Comparison of ENCODE assay signal across 31 cellular contexts in the genomic region with DNA sequence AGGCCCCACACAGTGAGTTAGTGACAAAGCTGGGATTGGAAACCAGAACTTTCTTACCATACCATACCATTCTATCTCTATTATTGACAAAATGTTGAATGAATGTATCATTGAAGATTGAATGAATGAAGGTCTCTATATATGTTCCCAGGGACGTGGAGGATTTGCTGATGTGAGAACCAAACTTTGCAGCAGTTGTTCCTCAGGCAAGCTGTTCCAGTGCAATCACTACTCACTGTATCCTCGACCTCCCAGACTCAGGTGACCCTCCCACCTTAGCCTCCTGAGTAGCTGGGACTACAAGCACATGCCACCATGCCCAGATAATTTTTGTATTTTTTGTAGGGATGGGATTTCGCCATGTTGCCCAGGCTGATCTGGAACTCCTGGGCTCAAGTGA. TPM values are rescaled to one million over a fixed set of nuclear protein-coding genes. Genes with fewer than 3 reads are reported as not detected.
"Had no signal": no experiment of that assay in that cellular context is flagged by ENCODE, and none has a peak within 500 bp of the region (broad histone marks: within the 10 kb centered on the region; RNA-seq: fewer than 3 reads in every experiment).

No MANE protein-coding gene starts in this region.

- H3K36me3 ChIP-seq: adrenal gland, esophagus squamous epithelium had no signal

- H3K9me3 Mint-ChIP-seq: activated CD4-positive, alpha-beta memory T cell treated with anti-CD3 and anti-CD28 coated beads for 36 hours; activated CD4-positive, alpha-beta T cell treated with anti-CD3 and anti-CD28 coated beads, Interleukin-2, amount 10 ng/mL, durations not matched to agents 24 days and 14 days; activated naive CD4-positive, alpha-beta T cell treated with anti-CD3 and anti-CD28 coated beads, Interleukin-2, amount 50 U/mL, for 24 hours; activated naive CD8-positive, alpha-beta T cell treated with anti-CD3 and anti-CD28 coated beads, Interleukin-2, amount 50 U/mL, for 24 hours; activated T-cell treated with anti-CD3 and anti-CD28 coated beads, Interleukin-2, amount 50 U/mL, for 4 hours; activated T-helper 17 cell treated with anti-CD3 and anti-CD28 coated beads, Interleukin-2, amount 50 U/mL, for 72 hours had no signal

- H3K36me3 Mint-ChIP-seq: activated CD4-positive, alpha-beta memory T cell treated with anti-CD3 and anti-CD28 coated beads for 36 hours; activated naive CD4-positive, alpha-beta T cell treated with anti-CD3 and anti-CD28 coated beads, Interleukin-2, amount 50 U/mL, for 24 hours had no signal

- H3K27me3 ChIP-seq: adrenal gland, body of pancreas had no signal

- H3K4me3 ChIP-seq: adrenal gland, body of pancreas, esophagus squamous epithelium had no signal

- H3K9me3 ChIP-seq: adrenal gland, body of pancreas, esophagus squamous epithelium had no signal

- H3K4me1 Mint-ChIP-seq: activated T-helper 17 cell treated with anti-CD3 and anti-CD28 coated beads, Interleukin-2, amount 50 U/mL, for 72 hours had no signal

- DNase-seq: activated CD4-positive, alpha-beta memory T cell treated with anti-CD3 and anti-CD28 coated beads for 36 hours; activated CD4-positive, alpha-beta T cell treated with anti-CD3 and anti-CD28 coated beads for 36 hours; activated CD4-positive, CD25-positive, alpha-beta regulatory T cell; activated CD4-positive, CD25-positive, alpha-beta regulatory T cell treated with anti-CD3 and anti-CD28 coated beads, Interleukin-2, amount 50 U/mL, for 72 hours; activated CD8-positive, alpha-beta memory T cell treated with anti-CD3 and anti-CD28 coated beads for 24 hours; activated effector memory CD4-positive, alpha-beta T cell treated with Interleukin-2 at 50 U/mL for 16 hours; activated gamma-delta T cell treated with Interleukin-2 at 50 U/mL for 16 hours; activated naive CD4-positive, alpha-beta T cell treated with Interleukin-2 at 50 U/mL for 16 hours; activated naive CD8-positive, alpha-beta T cell treated with anti-CD3 and anti-CD28 coated beads, Interleukin-2, amount 50 U/mL, for 24 hours; activated T-cell treated with anti-CD3 and anti-CD28 coated beads, Interleukin-2, amount 50 U/mL, for 4 hours; adrenal gland; amygdala; aorta; body of pancreas; caudate nucleus; effector CD8-positive, alpha-beta T cell; esophagus squamous epithelium; head of caudate nucleus; T-helper 2 cell had no signal

- ATAC-seq: activated CD4-positive, alpha-beta T cell treated with anti-CD3 and anti-CD28 coated beads for 36 hours; activated naive CD8-positive, alpha-beta T cell treated with anti-CD3 and anti-CD28 coated beads, Interleukin-2, amount 50 U/mL, for 24 hours; activated T-cell treated with anti-CD3 and anti-CD28 coated beads, Interleukin-2, amount 50 U/mL, for 4 hours; activated T-helper 17 cell treated with anti-CD3 and anti-CD28 coated beads, Interleukin-2, amount 50 U/mL, for 72 hours; body of pancreas had no signal

- H3K27ac Mint-ChIP-seq: activated CD4-positive, alpha-beta memory T cell treated with anti-CD3 and anti-CD28 coated beads for 36 hours; activated CD4-positive, alpha-beta T cell treated with anti-CD3 and anti-CD28 coated beads for 36 hours; activated CD4-positive, alpha-beta T cell treated with anti-CD3 and anti-CD28 coated beads, Interleukin-2, amount 10 ng/mL, durations not matched to agents 24 days and 14 days; activated naive CD4-positive, alpha-beta T cell treated with anti-CD3 and anti-CD28 coated beads, Interleukin-2, amount 50 U/mL, for 24 hours; activated naive CD8-positive, alpha-beta T cell treated with anti-CD3 and anti-CD28 coated beads, Interleukin-2, amount 50 U/mL, for 24 hours; activated T-helper 17 cell treated with anti-CD3 and anti-CD28 coated beads, Interleukin-2, amount 50 U/mL, for 72 hours had no signal

- H3K4me1 ChIP-seq: adrenal gland, body of pancreas, esophagus squamous epithelium had no signal

- H3K27ac ChIP-seq: adrenal gland, body of pancreas, epithelial cell of prostate, esophagus squamous epithelium had no signal

- H3K4me3 Mint-ChIP-seq: activated CD4-positive, alpha-beta memory T cell treated with anti-CD3 and anti-CD28 coated beads for 36 hours; activated CD4-positive, alpha-beta T cell treated with anti-CD3 and anti-CD28 coated beads for 36 hours; activated CD4-positive, alpha-beta T cell treated with anti-CD3 and anti-CD28 coated beads, Interleukin-2, amount 10 ng/mL, durations not matched to agents 24 days and 14 days; activated naive CD4-positive, alpha-beta T cell treated with anti-CD3 and anti-CD28 coated beads, Interleukin-2, amount 50 U/mL, for 24 hours; activated naive CD8-positive, alpha-beta T cell treated with anti-CD3 and anti-CD28 coated beads, Interleukin-2, amount 50 U/mL, for 24 hours; activated T-cell treated with anti-CD3 and anti-CD28 coated beads, Interleukin-2, amount 50 U/mL, for 4 hours; activated T-helper 17 cell treated with anti-CD3 and anti-CD28 coated beads, Interleukin-2, amount 50 U/mL, for 72 hours had no signal

RNA-seq across cellular contexts. Expression of gene LIN28A, which starts 11.6 kb away (rescaled TPM):
- total RNA-seq: activated CD4-positive, alpha-beta memory T cell treated with anti-CD3 and anti-CD28 coated beads for 36 hours; activated CD4-positive, alpha-beta T cell treated with anti-CD3 and anti-CD28 coated beads for 36 hours; activated CD4-positive, alpha-beta T cell treated with anti-CD3 and anti-CD28 coated beads, Interleukin-2, amount 10 ng/mL, durations not matched to agents 24 days and 14 days; activated T-helper 17 cell treated with anti-CD3 and anti-CD28 coated beads, Interleukin-2, amount 50 U/mL, for 72 hours; aorta; body of pancreas; chondrocyte; dermis microvascular lymphatic vessel endothelial cell; endothelial cell of umbilical vein; esophagus squamous epithelium; fibroblast of lung; fibroblast of villous mesenchyme; frontal cortex; T-helper 1 cell treated with Interleukin-12 subunit alpha and Interleukin-12 subunit beta and Interleukin-4 antibody, amounts not matched to agents 30 ng/mL and 1 ng/mL, for 36 hours had no signal
- polyA plus RNA-seq: adrenal gland, aorta, esophagus had no signal

RNA-seq across cellular contexts. Expression of gene ZNF683, which starts 26.5 kb away (rescaled TPM):
- total RNA-seq: activated CD4-positive, alpha-beta memory T cell treated with anti-CD3 and anti-CD28 coated beads for 36 hours; activated CD4-positive, alpha-beta T cell treated with anti-CD3 and anti-CD28 coated beads for 36 hours; activated CD4-positive, alpha-beta T cell treated with anti-CD3 and anti-CD28 coated beads, Interleukin-2, amount 10 ng/mL, durations not matched to agents 24 days and 14 days; activated T-helper 17 cell treated with anti-CD3 and anti-CD28 coated beads, Interleukin-2, amount 50 U/mL, for 72 hours; body of pancreas; chondrocyte; dermis microvascular lymphatic vessel endothelial cell; endothelial cell of umbilical vein; fibroblast of lung; fibroblast of villous mesenchyme; frontal cortex; T-helper 1 cell treated with Interleukin-12 subunit alpha and Interleukin-12 subunit beta and Interleukin-4 antibody, amounts not matched to agents 30 ng/mL and 1 ng/mL, for 36 hours had no signal
- polyA plus RNA-seq: endothelial cell of umbilical vein, fibroblast of lung had no signal

RNA-seq across cellular contexts. Expression of gene CRYBG2, which starts 45.1 kb away (rescaled TPM):
- total RNA-seq: adrenal gland, chondrocyte, endothelial cell of umbilical vein, fibroblast of lung, fibroblast of villous mesenchyme had no signal
- polyA plus RNA-seq: endothelial cell of umbilical vein, fibroblast of lung had no signal
